22 cellular contexts compared by ENCODE assay signal in the genomic region with DNA sequence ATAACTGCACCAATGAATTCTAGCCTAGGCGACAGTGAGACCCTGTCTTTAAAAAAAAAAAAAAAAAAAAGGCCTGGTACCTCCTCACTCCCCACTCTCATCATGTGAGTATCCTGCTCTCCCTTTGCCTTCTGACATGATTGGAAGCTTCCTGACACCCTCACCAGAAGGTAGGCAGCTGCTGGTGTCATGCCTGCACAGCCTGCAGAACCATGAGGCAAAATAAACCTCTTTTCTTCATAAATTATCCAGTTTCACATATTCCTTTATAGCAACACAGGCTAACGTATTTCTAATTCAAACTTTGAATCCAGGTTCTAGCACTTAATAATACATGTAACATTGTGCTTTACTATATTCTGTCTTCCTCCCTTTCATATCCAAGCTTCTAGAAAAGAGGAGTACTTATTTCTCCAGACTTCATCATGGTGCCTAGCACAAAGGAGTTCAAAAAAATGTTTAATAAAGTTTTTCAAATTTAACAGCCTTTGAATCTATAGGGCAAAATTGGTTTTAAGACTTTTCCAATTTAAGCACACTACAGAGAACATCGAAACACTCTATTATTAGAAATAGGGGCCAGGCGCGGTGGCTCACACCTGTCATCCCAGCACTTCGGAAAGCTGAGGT. TPM values are rescaled to one million over a fixed set of nuclear protein-coding genes. Genes with fewer than 3 reads are reported as not detected.
DNase-seq lines count a peak whose midpoint lies in the region; ATAC-seq and TF ChIP-seq lines count a peak whose summit lies in the region.
"Had no signal": no experiment of that assay in that cellular context is flagged by ENCODE, and none has a peak within 500 bp of the region (broad histone marks: within the 10 kb centered on the region; RNA-seq: fewer than 3 reads in every experiment).

No MANE protein-coding gene starts in this region.

- no peak overlapping the region for H3K23ac ChIP-seq in mesenchymal stem cell (ENCODE audit: low read length in 2 of 2)

- H3K9me3 ChIP-seq in BLaER1 (peaks cover 80% of the 10 kb centered on the region), OCI-LY7 (ENCODE audit: low read length) (peaks cover 19% of the 10 kb centered on the region; the same call in 1 of the 2 replicates), mesenchymal stem cell (ENCODE audit: control insufficient read depth, low read length) (no peaks in the 10 kb centered on the region), mammary epithelial cell (replicated peaks; ENCODE audit: insufficient read depth, low read length) (no peaks in the 10 kb centered on the region)
- H3K9me3 ChIP-seq: BE2C, Peyer's patch had no signal

- peaks cover 15% of the 10 kb centered on the region for H3K4me1 ChIP-seq in BLaER1
- peaks cover 12% of the 10 kb centered on the region for H3K4me1 ChIP-seq in OCI-LY7 (ENCODE audit: insufficient read depth, low read length, poor library complexity, severe bottlenecking)
- peaks cover 8% of the 10 kb centered on the region for H3K4me1 ChIP-seq in mesenchymal stem cell (ENCODE audit: control insufficient read depth, insufficient read depth, low read depth, low read length)
- H3K4me1 ChIP-seq in mammary epithelial cell (ENCODE audit: insufficient read depth, low read length): peaks cover 2% of the 10 kb centered on the region
- H3K4me1 ChIP-seq: BE2C had no signal

- peak; percentile 29 for DNase-seq in DMS 273 (lab: John Stamatoyannopoulos, UW; ENCODE audit: unreplicated experiment)
- no peak for DNase-seq in DMS 273 treated with DMSO at 0.1 percent for 48 hours (lab: John Stamatoyannopoulos, UW)
- no peak for DNase-seq in OCI-LY7 (ENCODE audit: low spot score)
- DNase-seq in mesenchymal stem cell: no peak
- DNase-seq in ACHN: no peak
- no peak for DNase-seq in mammary epithelial cell
- DNase-seq: BE2C, GF-D8, MV-4-11, NCI-H1105, NCI-H1436 treated with DMSO at 0.1 percent for 48 hours, NCI-H2029, NCI-H446, NCI-H524 treated with DMSO at 0.1 percent for 48 hours, NCI-H774, Peyer's patch, SK-N-SH, SW 1271 had no signal

- POLR2A ChIA-PET in OCI-LY7 (lab: Charles Lee): interaction anchor here (0.7 kb wide), 1 partner anchor 145 kb away, joined by 3 read pairs; no protein-coding TSS in a partner anchor

- H2BK120ac ChIP-seq in mesenchymal stem cell (ENCODE audit: low read depth, low read length): no peak overlapping the region

- WGBS in mesenchymal stem cell: 98% methylated on average over 6 of the region's 6 CpGs
- WGBS in mammary epithelial cell (ENCODE audit: low coverage, missing lambda C conversion rate): 99% methylated on average over 6 of the region's 6 CpGs

- H3K4me3 ChIP-seq in BLaER1: peak overlapping the region; percentile 32; the same call in 1 of the 2 replicates
- H3K4me3 ChIP-seq in OCI-LY7 (ENCODE audit: low read depth, low read length, poor library complexity, severe bottlenecking): no peak overlapping the region
- H3K4me3 ChIP-seq in mesenchymal stem cell (ENCODE audit: insufficient read depth in 1 of 2, low read depth in 1 of 2, low read length in 2 of 2): no peak overlapping the region
- no peak overlapping the region for H3K4me3 ChIP-seq in mammary epithelial cell (replicated peaks in 1 of 3; ENCODE audit: insufficient read depth in 1 of 3, low read depth in 2 of 3, low read length in 3 of 3)
- H3K4me3 ChIP-seq: Peyer's patch had no signal

- no peak overlapping the region for H3K4me2 ChIP-seq in BLaER1
- H3K4me2 ChIP-seq in OCI-LY7 (ENCODE audit: low read length): no peak overlapping the region
- no peak overlapping the region for H3K4me2 ChIP-seq in mesenchymal stem cell (ENCODE audit: low read length, poor library complexity, severe bottlenecking)
- H3K4me2 ChIP-seq in mammary epithelial cell (ENCODE audit: insufficient read depth, low read depth, low read length): no peak overlapping the region
- H3K4me2 ChIP-seq: SK-N-SH had no signal

- no peak overlapping the region for H2BK12ac ChIP-seq in mesenchymal stem cell (ENCODE audit: low read length in 2 of 2)

- peaks cover 78% of the 10 kb centered on the region for H3K36me3 ChIP-seq in BLaER1
- H3K36me3 ChIP-seq in OCI-LY7 (ENCODE audit: insufficient read depth, low read length): peaks cover 87% of the 10 kb centered on the region
- peaks cover 11 to 17% of the 10 kb centered on the region in 2 experiments for H3K36me3 ChIP-seq in mesenchymal stem cell (ENCODE audit: control insufficient read depth in 1 of 2, insufficient read depth in 2 of 2, low read depth in 1 of 2, low read length in 2 of 2)
- peaks cover 14% of the 10 kb centered on the region for H3K36me3 ChIP-seq in mammary epithelial cell (ENCODE audit: insufficient read depth, low read length)

- dilution Hi-C loops in mammary epithelial cell (cut with HindIII; ENCODE audit: low sequenced_read_pairs): no loop called here

- H3K27ac ChIP-seq in BLaER1 (no peak overlapping the region), OCI-LY7 (ENCODE audit: low read depth, low read length, poor library complexity, severe bottlenecking) (no peak overlapping the region), mesenchymal stem cell (ENCODE audit: low read length, poor library complexity, severe bottlenecking) (no peak overlapping the region), mammary epithelial cell (ENCODE audit: insufficient read depth, low read depth, low read length) (no peak overlapping the region)
- H3K27ac ChIP-seq: 22Rv1, HL-60, Peyer's patch had no signal

- ATAC-seq in GM21576 (IDR thresholded peaks at IDR 0.05; ENCODE audit: unreplicated experiment): no peak

- H2AK5ac ChIP-seq in mesenchymal stem cell (ENCODE audit: low read length, severe bottlenecking): no peak overlapping the region

- H2AFZ ChIP-seq in OCI-LY7 (ENCODE audit: low read length) (no peak overlapping the region), mesenchymal stem cell (ENCODE audit: low read depth, low read length) (no peak overlapping the region), mammary epithelial cell (ENCODE audit: low read depth, low read length) (no peak overlapping the region)

- H3K14ac ChIP-seq in mesenchymal stem cell (ENCODE audit: low read length in 2 of 2): no peak overlapping the region

- no peak overlapping the region for H4K8ac ChIP-seq in mesenchymal stem cell (ENCODE audit: low read length)

- CTCF ChIA-PET in OCI-LY7 (lab: Charles Lee; ENCODE audit: unreplicated experiment) (no interaction called here), mammary epithelial cell (lab: Charles Lee; ENCODE audit: low non-redundant PET) (no interaction called here)

- no peak overlapping the region for H2BK15ac ChIP-seq in mesenchymal stem cell (ENCODE audit: low read depth, poor library complexity, severe bottlenecking)

- intact Hi-C loops in OCI-LY7 (cut with micrococcal nuclease; ENCODE audit: unreplicated experiment): no loop called here
- intact Hi-C loops in mammary epithelial cell (cut with micrococcal nuclease): no loop called here

- in situ Hi-C loops in ACHN (cut with HindIII; ENCODE audit: low pct_ligation_motif_present, low pct_unique_long_range_greater_than_20kb, low sequenced_read_pairs): no loop called here
- in situ Hi-C loops in mammary epithelial cell (cut with MboI; ENCODE audit: low sequenced_read_pairs in 2 of 2): no loop called here

- H3K18ac ChIP-seq in mesenchymal stem cell (ENCODE audit: low read depth in 1 of 2, low read length in 2 of 2): no peak overlapping the region

- H3K79me2 ChIP-seq in OCI-LY7 (ENCODE audit: insufficient read depth, low read depth, low read length) (peaks cover 99% of the 10 kb centered on the region), mammary epithelial cell (ENCODE audit: insufficient read depth, low read length) (peaks cover 95% of the 10 kb centered on the region)

- TSS peak; percentile 7 for BruUV-seq in OCI-LY7 (replicated peaks; lab: Mats Ljungman, UMichigan)
- BruUV-seq in mammary epithelial cell (replicated peaks; lab: Mats Ljungman, UMichigan): no TSS peak

- peak overlapping the region; percentile 11 for H4K91ac ChIP-seq in mesenchymal stem cell (ENCODE audit: low read length)

- no peaks in the 10 kb centered on the region for H3K9me2 ChIP-seq in OCI-LY7 (ENCODE audit: insufficient read depth, low read length)
- H3K9me2 ChIP-seq: SK-N-SH had no signal

- H3K27me3 ChIP-seq in BLaER1: no peaks in the 10 kb centered on the region
- H3K27me3 ChIP-seq in mesenchymal stem cell (ENCODE audit: control insufficient read depth in 1 of 2, insufficient read depth in 1 of 2, low read length in 2 of 2): no peaks in the 10 kb centered on the region
- no peaks in the 10 kb centered on the region for H3K27me3 ChIP-seq in mammary epithelial cell (ENCODE audit: insufficient read depth, low read length)
- H3K27me3 ChIP-seq: BE2C, Peyer's patch had no signal

- no peak overlapping the region for H3K4ac ChIP-seq in mesenchymal stem cell (ENCODE audit: low read depth in 1 of 2, low read length in 2 of 2)

- no peak overlapping the region for H2BK5ac ChIP-seq in mesenchymal stem cell (ENCODE audit: low read depth, low read length, poor library complexity, severe bottlenecking)

- TF ChIP-seq CTCF in OCI-LY7 (conservative IDR thresholded peaks at IDR 0.05; ENCODE audit: low read length): no peak
- no peak for TF ChIP-seq CTCF in mammary epithelial cell (conservative IDR thresholded peaks at IDR 0.05 in 1 of 2, IDR thresholded peaks at IDR 0.05 in 1 of 2; ENCODE audit: extremely low read depth in 1 of 2, insufficient read depth in 1 of 2, low read depth in 1 of 2, low read length in 2 of 2)

- H3K9ac ChIP-seq in BLaER1 (no peak overlapping the region), mesenchymal stem cell (ENCODE audit: low read length) (no peak overlapping the region), mammary epithelial cell (ENCODE audit: insufficient read depth, low read length) (no peak overlapping the region)
- H3K9ac ChIP-seq: SK-N-SH had no signal

- H3K79me1 ChIP-seq in mesenchymal stem cell (replicated peaks; ENCODE audit: low read length, poor library complexity, severe bottlenecking): peaks cover 1% of the 10 kb centered on the region

- H4K20me1 ChIP-seq in BLaER1 (peaks cover 68% of the 10 kb centered on the region), OCI-LY7 (ENCODE audit: insufficient read depth, low read length) (peaks cover 6% of the 10 kb centered on the region; the same call in 1 of the 2 replicates), mammary epithelial cell (ENCODE audit: insufficient read depth, low read length) (no peaks in the 10 kb centered on the region)

RNA-seq across cellular contexts. Expression of a gene that starts 5.6 kb away (rescaled TPM):
- 36.4 and 38.5 TPM in 2 replicates for total RNA-seq in OCI-LY7 (2014; rRNA removed; shearing (Covaris generic))
- total RNA-seq in OCI-LY7 (2022): 55.8 and 57.7 TPM in 2 replicates
- 14.6 TPM for polyA plus RNA-seq in mesenchymal stem cell (2013, experiment 1 of 2)
- 16.2 TPM for polyA plus RNA-seq in mesenchymal stem cell (2013, experiment 2 of 2)
- 10 to 100 TPM; 31.7 to 41.0 TPM for total RNA-seq in mammary epithelial cell
- polyA plus RNA-seq in mammary epithelial cell: 13.4 TPM
- 48.2 TPM for polyA minus RNA-seq in mammary epithelial cell
